2 cellular contexts compared by ENCODE assay signal in genomic region chr20:4683261-4683660, GRCh38.
TF ChIP-seq lines count a peak whose summit lies in the region.

No MANE protein-coding gene starts in this region.

TF ChIP-seq in IMR-90, 13 proteins besides CTCF, POLR2A, EP300 and RAD21:
- TF ChIP-seq FOS (IDR thresholded peaks at IDR 0.05; ENCODE audit: low read depth, low read length) (no peak), ELK1 (IDR thresholded peaks at IDR 0.05; ENCODE audit: borderline replicate concordance, low read depth, low read length) (no peak), BHLHE40 (IDR thresholded peaks at IDR 0.05; ENCODE audit: low read depth, low read length) (no peak), CHD1 (IDR thresholded peaks at IDR 0.05; ENCODE audit: low read depth, low read length) (no peak), MAZ (IDR thresholded peaks at IDR 0.05; ENCODE audit: borderline replicate concordance, low read depth, low read length) (no peak), USF2 (IDR thresholded peaks at IDR 0.05; ENCODE audit: low read depth, low read length) (no peak), CEBPB (IDR thresholded peaks at IDR 0.05; ENCODE audit: low read depth, low read length) (no peak), MXI1 (IDR thresholded peaks at IDR 0.05; ENCODE audit: borderline replicate concordance, low read depth, low read length) (no peak), SMC3 (IDR thresholded peaks at IDR 0.05; ENCODE audit: low read depth, low read length) (no peak), MAFK (IDR thresholded peaks at IDR 0.05; ENCODE audit: low read depth, low read length) (no peak), NFE2L2 (IDR thresholded peaks at IDR 0.05; ENCODE audit: low read depth, low read length) (no peak), RFX5 (IDR thresholded peaks at IDR 0.05; ENCODE audit: low read depth, low read length) (no peak), RCOR1 (IDR thresholded peaks at IDR 0.05; ENCODE audit: insufficient replicate concordance, low read length) (no peak)

TF ChIP-seq in HEK293T, 16 proteins besides CTCF, POLR2A, EP300 and RAD21:
- no peak for TF ChIP-seq ARNT (IDR thresholded peaks at IDR 0.05)
- TF ChIP-seq ELF4 (IDR thresholded peaks at IDR 0.05) = no peak
- no peak for TF ChIP-seq NFRKB (IDR thresholded peaks at IDR 0.05)
- no peak for TF ChIP-seq FOXK2 (IDR thresholded peaks at IDR 0.05)
- no peak for TF ChIP-seq LEF1 (IDR thresholded peaks at IDR 0.05; ENCODE audit: borderline replicate concordance)
- TF ChIP-seq HDGF (IDR thresholded peaks at IDR 0.05; ENCODE audit: borderline replicate concordance) = no peak
- TF ChIP-seq FOXM1 (IDR thresholded peaks at IDR 0.05; ENCODE audit: borderline replicate concordance) = no peak
- TF ChIP-seq FOXA1 (IDR thresholded peaks at IDR 0.05) = no peak
- no peak for TF ChIP-seq ZNF384 (IDR thresholded peaks at IDR 0.05)
- TF ChIP-seq SUZ12 (IDR thresholded peaks at IDR 0.05) = no peak
- no peak for TF ChIP-seq CTBP1 (IDR thresholded peaks at IDR 0.05; ENCODE audit: borderline replicate concordance)
- no peak for TF ChIP-seq BHLHE40 (IDR thresholded peaks at IDR 0.05; ENCODE audit: borderline replicate concordance)
TF ChIP-seq in HEK293T: peak in this region for 0.
